8 cellular contexts compared by ENCODE assay signal in the genomic region with DNA sequence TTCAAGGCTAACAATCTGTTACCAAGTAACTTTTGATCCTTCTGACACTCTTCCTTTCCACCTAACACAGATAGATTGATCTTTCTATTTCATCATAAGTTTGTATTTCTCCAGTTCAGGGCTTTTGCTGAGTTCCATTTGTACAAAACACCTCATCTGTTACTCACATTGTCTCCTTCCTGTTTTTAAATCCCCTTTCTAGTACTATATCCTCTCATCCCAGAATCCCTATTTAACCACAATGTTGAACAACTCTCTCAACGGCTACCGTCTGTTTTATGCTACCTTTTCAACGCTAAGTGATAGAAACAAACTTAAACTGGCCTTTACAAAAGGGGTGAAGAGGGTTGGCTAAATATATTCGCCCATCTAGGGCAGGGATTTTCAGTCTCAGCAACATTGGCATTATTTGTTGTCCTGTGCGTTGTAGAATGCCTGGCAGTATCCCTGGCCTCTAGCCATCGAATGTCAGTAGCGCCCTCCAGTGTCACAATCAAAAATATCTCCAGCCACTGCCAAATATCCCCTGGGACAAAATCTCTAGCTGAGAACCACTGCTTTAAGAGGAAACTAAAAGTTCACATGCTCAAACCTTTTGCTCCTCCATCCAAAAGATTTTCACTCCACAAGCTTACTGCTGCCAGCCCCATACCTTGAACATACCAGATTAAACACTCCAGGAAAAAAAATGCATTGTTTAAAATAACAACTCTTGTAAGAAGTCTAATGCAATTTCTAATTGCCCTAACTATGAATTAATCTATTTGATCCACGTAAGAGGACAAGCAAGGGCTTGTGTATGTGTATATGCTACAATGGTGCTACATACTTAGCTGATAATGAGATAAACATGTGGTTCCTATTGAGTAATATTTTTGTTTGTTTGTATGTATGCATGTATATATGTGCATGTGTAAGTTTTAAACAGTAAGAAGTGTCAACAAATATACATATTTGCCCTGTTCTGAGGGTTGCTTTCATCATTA.
A peak's percentile ranks its signal among the peaks of the same experiment; 100 is the strongest.
DNase-seq lines count a peak whose midpoint lies in the region; ATAC-seq and TF ChIP-seq lines count a peak whose summit lies in the region.

No MANE protein-coding gene starts in this region.

- H3K4me3 ChIP-seq in epithelial cell of esophagus (ENCODE audit: low read length): no peak overlapping the region
- H3K4me3 ChIP-seq in colonic mucosa: no peak overlapping the region
- no peak overlapping the region for H3K4me3 ChIP-seq in ovary

- H3K27ac ChIP-seq in colonic mucosa: no peak overlapping the region
- H3K27ac ChIP-seq in ovary: no peak overlapping the region

- H3K4me1 ChIP-seq in colonic mucosa (no peaks in the 10 kb centered on the region), ovary (ENCODE audit: insufficient read depth) (no peaks in the 10 kb centered on the region)

- WGBS in ovary, 3 donors: 28 to 34% (median 32%) methylated on average over 8 of the region's 8 CpGs

- no peak overlapping the region for H3K9ac ChIP-seq in colonic mucosa (ENCODE audit: low read depth in 2 of 2, low read length in 2 of 2)

- DNase-seq in GM10266 (ENCODE audit: extremely low spot score) (peak; percentile 21), NCI-H69 (lab: John Stamatoyannopoulos, UW) (peak; percentile 88), epithelial cell of esophagus (ENCODE audit: low read depth) (peak; percentile 75), occipital lobe (lab: John Stamatoyannopoulos, UW) (peak; percentile 12), colonic mucosa (no peak), ovary (no peak)

- ATAC-seq in HG02981 (IDR thresholded peaks at IDR 0.05; ENCODE audit: unreplicated experiment): peak; percentile 80
- no peak for ATAC-seq in GM18870 (IDR thresholded peaks at IDR 0.05; ENCODE audit: unreplicated experiment)

- H3K36me3 ChIP-seq in colonic mucosa (no peaks in the 10 kb centered on the region), ovary (no peaks in the 10 kb centered on the region)

- no peaks in the 10 kb centered on the region for H3K9me3 ChIP-seq in colonic mucosa
- no peaks in the 10 kb centered on the region for H3K9me3 ChIP-seq in ovary

- intact Hi-C loops in colonic mucosa (cut with DNase I) (no loop called here), ovary (cut with DNase I) (no loop called here)

- H3K27me3 ChIP-seq in colonic mucosa: no peaks in the 10 kb centered on the region
- no peaks in the 10 kb centered on the region for H3K27me3 ChIP-seq in ovary

- TF ChIP-seq CTCF in GM10266 (IDR thresholded peaks at IDR 0.05; ENCODE audit: control insufficient read depth, insufficient read depth, low read depth, missing control alignments) (peak; percentile 46), epithelial cell of esophagus (IDR thresholded peaks at IDR 0.05; ENCODE audit: insufficient read depth, low read depth, low read length, missing control alignments) (peak; percentile 78), colonic mucosa (IDR thresholded peaks at IDR 0.05) (no peak), ovary (IDR thresholded peaks at IDR 0.05) (no peak)

- no peak for TF ChIP-seq EP300 in ovary (IDR thresholded peaks at IDR 0.05)

- no peak for TF ChIP-seq POLR2A in ovary (IDR thresholded peaks at IDR 0.05)

Comparison
In these comparisons a context has a peak if more than half of its experiments do, and no peak if none do; other contexts are left out.
1. DNase-seq: peak in GM10266 (single experiment), NCI-H69 (single experiment), epithelial cell of esophagus (single experiment) and occipital lobe (single experiment); none in colonic mucosa (single experiment) and ovary (0 of 5).
2. CTCF ChIP-seq: peak in GM10266 (single experiment) and epithelial cell of esophagus (single experiment); none in colonic mucosa (single experiment) and ovary (0 of 3).